ENCODE assay signal across 1 cellular context in genomic region chr5:149412783-149413476, GRCh38.
TF ChIP-seq lines count a peak whose summit lies in the region.

No MANE protein-coding gene starts in this region.

TF ChIP-seq in WTC11, 78 proteins besides CTCF, POLR2A, EP300 and RAD21 (continued from another document):
- TF ChIP-seq ERG (CRISPR knock-in tag; IDR thresholded peaks at IDR 0.05) (no peak), PRDM15 (CRISPR knock-in tag; IDR thresholded peaks at IDR 0.05) (no peak), ZNF416 (CRISPR knock-in tag; IDR thresholded peaks at IDR 0.05) (no peak), ATF2 (CRISPR knock-in tag; IDR thresholded peaks at IDR 0.05; ENCODE audit: borderline replicate concordance, low read depth) (no peak), NR1H2 (CRISPR knock-in tag; IDR thresholded peaks at IDR 0.05) (no peak), OVOL2 (CRISPR knock-in tag; IDR thresholded peaks at IDR 0.05; ENCODE audit: borderline replicate concordance) (no peak), ZNF232 (CRISPR knock-in tag; IDR thresholded peaks at IDR 0.05) (no peak), CDX4 (CRISPR knock-in tag; IDR thresholded peaks at IDR 0.05; ENCODE audit: borderline replicate concordance) (no peak)
